20 cellular contexts compared by ENCODE assay signal in genomic region chr2:190763100-190763499, GRCh38.
"Had no signal": no experiment of that assay in that cellular context is flagged by ENCODE, and none has a peak within 500 bp of the region (broad histone marks: within the 10 kb centered on the region; RNA-seq: fewer than 3 reads in every experiment).

No MANE protein-coding gene starts in this region.

- H3K36me3 ChIP-seq: SJSA1 had no signal

- H3K27ac ChIP-seq: KMS-11, SJSA1, SK-N-MC had no signal

- DNase-seq: IMR-90, Kasumi-1, MM.1S, NCI-H1092 treated with DMSO at 0.1 percent for 48 hours, NCI-H1417, NCI-H1436 treated with DMSO at 0.1 percent for 48 hours, NCI-H1694, NCI-H187 treated with DMSO at 0.1 percent for 48 hours, NCI-H2029 treated with DMSO at 0.1 percent for 48 hours, NCI-H2227 treated with DMSO at 0.1 percent for 48 hours, NCI-H524 treated with DMSO at 0.1 percent for 48 hours, NCI-H69, NCI-H774, SIG-M5 had no signal

- H3K4me2 ChIP-seq: KMS-11 had no signal

- H3K9me3 ChIP-seq: SJSA1 had no signal

- H3K27me3 ChIP-seq: SJSA1 had no signal

- H3K9ac ChIP-seq: KMS-11 had no signal

- ATAC-seq: HepG2, Panc1, Right ventricle myocardium inferior had no signal

- H3K4me3 ChIP-seq: SJSA1, SK-N-MC had no signal

- FAIRE-seq: HepG2 had no signal
